8 cellular contexts compared by ENCODE assay signal in genomic region chr1:154626456-154627246, GRCh38. TPM values are rescaled to one million over a fixed set of nuclear protein-coding genes. Genes with fewer than 3 reads are reported as not detected.
A peak's percentile ranks its signal among the peaks of the same experiment; 100 is the strongest.
DNase-seq lines count a peak whose midpoint lies in the region; ATAC-seq and TF ChIP-seq lines count a peak whose summit lies in the region.

No MANE protein-coding gene starts in this region.

- H3K9me3 Mint-ChIP-seq in type B pancreatic cell = peaks cover 5% of the 10 kb centered on the region

- peaks cover 25% of the 10 kb centered on the region for H3K4me1 ChIP-seq in lower lobe of right lung

- ATAC-seq in GM19455 (IDR thresholded peaks at IDR 0.05; ENCODE audit: unreplicated experiment) (peak; percentile 40), lower lobe of right lung (peak; percentile 24 to 27), omental fat pad (ENCODE audit: low FRiP score) (no peak)

- peak overlapping the region; percentile 95 for H3K27ac ChIP-seq in lower lobe of right lung

- no peaks in the 10 kb centered on the region for H3K27me3 ChIP-seq in lower lobe of right lung (ENCODE audit: low read depth)

- TF ChIP-seq CTCF in cardiac fibroblast (IDR thresholded peaks at IDR 0.05; ENCODE audit: low read depth, low read length) (no peak), lower lobe of right lung (IDR thresholded peaks at IDR 0.05) (no peak), type B pancreatic cell (conservative IDR thresholded peaks at IDR 0.05) (no peak), omental fat pad (IDR thresholded peaks at IDR 0.05) (no peak)

- intact Hi-C loops in lower lobe of right lung (cut with DNase I) = no loop called here

- DNase-seq in Ammon's horn (ENCODE audit: low spot score) (peak; percentile 16), NCI-H69 (lab: John Stamatoyannopoulos, UW) (peak; percentile 54), cardiac fibroblast (ENCODE audit: low read depth in 2 of 2) (no peak), lower lobe of right lung (no peak), type B pancreatic cell (ENCODE audit: extremely low spot score, unreplicated experiment) (no peak), OCI-M2 (lab: John Stamatoyannopoulos, UW; ENCODE audit: unreplicated experiment) (no peak), omental fat pad (ENCODE audit: low spot score) (no peak)

- H3K9me3 ChIP-seq in lower lobe of right lung = no peaks in the 10 kb centered on the region

- H3K36me3 Mint-ChIP-seq in type B pancreatic cell = peaks cover 3% of the 10 kb centered on the region

- H3K36me3 ChIP-seq in lower lobe of right lung = peaks cover 19% of the 10 kb centered on the region

- peak overlapping the region; percentile 97 for H3K4me3 Mint-ChIP-seq in type B pancreatic cell

- peak overlapping the region; percentile 95 for H3K27ac Mint-ChIP-seq in type B pancreatic cell

- H3K4me3 ChIP-seq in cardiac fibroblast (replicated peaks in 1 of 2; ENCODE audit: low read depth in 2 of 2, low read length in 2 of 2) (peak overlapping the region; percentile 92 to 96), lower lobe of right lung (peak overlapping the region; percentile 96)

- H3K4me1 Mint-ChIP-seq in type B pancreatic cell (ENCODE audit: unreplicated experiment) = peaks cover 18% of the 10 kb centered on the region

- peaks cover 4% of the 10 kb centered on the region for H3K27me3 Mint-ChIP-seq in type B pancreatic cell

RNA-seq across cellular contexts. Expression of gene ADAR, which starts 18.7 kb away (rescaled TPM):
- total RNA-seq in lower lobe of right lung (202 TPM), type B pancreatic cell (ENCODE audit: low replicate concordance) (180 and 184 TPM in 2 replicates), omental fat pad (100 to 1,000 TPM in 2 of 4 donors, 10 to 100 TPM in 2; 67.9 to 139 (median 100) TPM)

RNA-seq across cellular contexts. Expression of gene CHRNB2, which starts 59.1 kb away (rescaled TPM):
- total RNA-seq in lower lobe of right lung (not detected), type B pancreatic cell (ENCODE audit: low replicate concordance) (4.2 and 4.6 TPM in 2 replicates), omental fat pad (under 1 TPM in 3 of 4 donors, not detected in 1; 0.09 to 0.50 (median 0.12) TPM)

Comparison
In these comparisons a context has a peak if more than half of its experiments do, and no peak if none do; other contexts are left out.
1. DNase-seq: peak in Ammon's horn (single experiment) and NCI-H69 (single experiment); none in cardiac fibroblast (0 of 2), lower lobe of right lung (single experiment), type B pancreatic cell (single experiment), OCI-M2 (single experiment) and omental fat pad (single experiment).